1 cellular context compared by ENCODE assay signal in the genomic region with DNA sequence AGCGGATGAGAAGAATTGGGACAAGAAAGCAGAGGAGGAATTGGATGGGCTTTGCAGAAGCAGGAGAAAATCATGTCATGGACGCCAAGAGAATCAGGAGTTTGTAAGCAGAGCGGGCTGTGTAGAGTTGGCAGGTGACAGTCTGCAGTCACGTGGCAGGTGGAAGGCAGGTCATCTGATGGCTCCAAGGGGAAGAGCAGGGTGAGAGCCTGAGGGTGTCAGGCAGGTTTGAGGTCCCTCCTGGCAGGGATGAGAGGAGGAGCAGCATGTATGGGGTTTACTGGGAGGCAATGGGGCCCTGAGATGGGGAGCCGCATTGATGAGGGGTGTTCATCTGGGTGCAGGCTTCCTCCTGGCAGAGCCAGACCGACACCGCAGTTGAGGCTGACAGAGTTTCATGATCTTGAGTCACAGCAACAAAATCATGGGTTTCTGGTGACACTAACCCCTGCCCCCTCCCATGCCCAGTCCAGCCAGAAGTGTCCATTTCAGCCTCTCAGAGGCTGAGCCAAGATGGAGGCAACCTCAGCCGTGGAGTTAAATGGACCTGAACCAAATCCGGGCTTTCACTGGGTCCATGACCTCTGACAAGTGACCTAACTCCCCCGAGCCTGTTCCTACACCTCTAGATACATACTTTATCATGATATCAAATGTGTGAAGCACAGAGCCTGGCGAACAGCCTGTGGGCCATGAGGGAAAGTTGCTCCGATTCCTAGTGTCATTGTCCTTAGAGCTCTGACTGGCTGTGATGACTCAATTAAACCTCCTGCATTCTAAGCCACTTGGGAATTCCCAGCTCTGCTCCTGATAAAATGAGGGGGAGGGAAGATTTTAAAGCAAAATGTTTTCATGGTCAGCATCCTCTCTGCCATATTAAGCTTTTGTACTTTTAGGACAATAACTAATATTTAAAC.
TF ChIP-seq lines count a peak whose summit lies in the region.

No MANE protein-coding gene starts in this region.

TF ChIP-seq in WTC11, 78 proteins besides CTCF, POLR2A, EP300 and RAD21 (continued from another document):
- TF ChIP-seq, protein P1, sequence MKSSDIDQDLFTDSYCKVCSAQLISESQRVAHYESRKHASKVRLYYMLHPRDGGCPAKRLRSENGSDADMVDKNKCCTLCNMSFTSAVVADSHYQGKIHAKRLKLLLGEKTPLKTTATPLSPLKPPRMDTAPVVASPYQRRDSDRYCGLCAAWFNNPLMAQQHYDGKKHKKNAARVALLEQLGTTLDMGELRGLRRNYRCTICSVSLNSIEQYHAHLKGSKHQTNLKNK (CRISPR knock-in tag; IDR thresholded peaks at IDR 0.05) = no peak
- TF ChIP-seq FOXK1 (CRISPR knock-in tag; IDR thresholded peaks at IDR 0.05) (no peak), MXD4 (CRISPR knock-in tag; IDR thresholded peaks at IDR 0.05; ENCODE audit: borderline replicate concordance) (no peak), FOXP1 (CRISPR knock-in tag; IDR thresholded peaks at IDR 0.05; ENCODE audit: borderline replicate concordance) (no peak), NR1H2 (CRISPR knock-in tag; IDR thresholded peaks at IDR 0.05) (no peak), KAT7 (CRISPR knock-in tag; IDR thresholded peaks at IDR 0.05; ENCODE audit: borderline replicate concordance) (no peak)
- TF ChIP-seq, protein P2, sequence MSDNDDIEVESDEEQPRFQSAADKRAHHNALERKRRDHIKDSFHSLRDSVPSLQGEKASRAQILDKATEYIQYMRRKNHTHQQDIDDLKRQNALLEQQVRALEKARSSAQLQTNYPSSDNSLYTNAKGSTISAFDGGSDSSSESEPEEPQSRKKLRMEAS (CRISPR knock-in tag; IDR thresholded peaks at IDR 0.05) = no peak
